In genomic region chr12:131796754-131797587, GRCh38 we compare ENCODE assay signal across 1 cellular context.
TF ChIP-seq lines count a peak whose summit lies in the region.

No MANE protein-coding gene starts in this region.

TF ChIP-seq in Ishikawa, 13 proteins besides CTCF, POLR2A, EP300 and RAD21 (continued from another document):
- TF ChIP-seq REST (IDR thresholded peaks at IDR 0.05; ENCODE audit: low read depth) (no peak), FOXM1 (IDR thresholded peaks at IDR 0.05; ENCODE audit: borderline replicate concordance, low read depth) (no peak), CREB1 (IDR thresholded peaks at IDR 0.05; ENCODE audit: low read depth) (no peak), TAF1 (IDR thresholded peaks at IDR 0.05; ENCODE audit: low read depth) (no peak), EGR1 (IDR thresholded peaks at IDR 0.05) (no peak), TEAD4 (IDR thresholded peaks at IDR 0.05) (no peak), NFIC (IDR thresholded peaks at IDR 0.05) (no peak), ZBTB7A (IDR thresholded peaks at IDR 0.05; ENCODE audit: low read depth) (no peak)
